In genomic region chr5:107389130-107389553, GRCh38 we compare ENCODE assay signal across 8 cellular contexts.
DNase-seq lines count a peak whose midpoint lies in the region; ATAC-seq lines count a peak whose summit lies in the region.

No MANE protein-coding gene starts in this region.

- peaks cover 27% of the 10 kb centered on the region for H3K4me1 Mint-ChIP-seq in activated CD4-positive, alpha-beta memory T cell treated with anti-CD3 and anti-CD28 coated beads for 36 hours (ENCODE audit: low read depth)

- peak overlapping the region; percentile 47 for H3K27ac Mint-ChIP-seq in activated CD4-positive, alpha-beta memory T cell treated with anti-CD3 and anti-CD28 coated beads for 36 hours

- H3K4me3 Mint-ChIP-seq in activated CD4-positive, alpha-beta memory T cell treated with anti-CD3 and anti-CD28 coated beads for 36 hours = no peak overlapping the region

- DNase-seq in stimulated activated CD8-positive, alpha-beta memory T cell treated with anti-CD3 and anti-CD28 coated beads, Interleukin-12 subunit alpha, Interleukin-12 subunit beta, amount 100 ng/mL, for 1 hour (ENCODE audit: low read depth) = peak; percentile 8
- DNase-seq in stimulated activated CD8-positive, alpha-beta memory T cell treated with anti-CD3 and anti-CD28 coated beads, Interleukin-4, amount 100 ng/mL, for 48 hours = no peak
- DNase-seq in NAMALWA (ENCODE audit: low spot score) (peak; percentile 95), kidney glomerular epithelial cell (lab: John Stamatoyannopoulos, UW) (peak; percentile 67), ureter (ENCODE audit: low spot score) (no peak), NCI-H345 (lab: John Stamatoyannopoulos, UW) (no peak)
- DNase-seq in activated CD4-positive, alpha-beta memory T cell treated with anti-CD3 and anti-CD28 coated beads for 36 hours = peak; percentile 21

- H3K27me3 Mint-ChIP-seq in activated CD4-positive, alpha-beta memory T cell treated with anti-CD3 and anti-CD28 coated beads for 36 hours = no peaks in the 10 kb centered on the region

- CTCF ChIA-PET in activated CD4-positive, alpha-beta memory T cell treated with anti-CD3 and anti-CD28 coated beads for 36 hours (lab: Charles Lee) = interaction anchor here (1.2 to 1.4 kb wide), 2 partner anchors 125 to 184 kb away, joined by 3 to 4 read pairs; no protein-coding TSS in a partner anchor

- POLR2A ChIA-PET in activated CD4-positive, alpha-beta memory T cell treated with anti-CD3 and anti-CD28 coated beads for 36 hours (lab: Charles Lee) = no interaction called here

- no peaks in the 10 kb centered on the region for H3K36me3 Mint-ChIP-seq in activated CD4-positive, alpha-beta memory T cell treated with anti-CD3 and anti-CD28 coated beads for 36 hours

- intact Hi-C loops in activated CD4-positive, alpha-beta memory T cell treated with anti-CD3 and anti-CD28 coated beads for 36 hours (cut with micrococcal nuclease) = loop anchor here (2.0 to 5.0 kb wide), 4 partner anchors 88 to 283 kb away; partner anchors contain the start of gene EFNA5

- ATAC-seq in HG02588 (IDR thresholded peaks at IDR 0.05; ENCODE audit: unreplicated experiment) = peak; percentile 87

- no peaks in the 10 kb centered on the region for H3K9me3 Mint-ChIP-seq in activated CD4-positive, alpha-beta memory T cell treated with anti-CD3 and anti-CD28 coated beads for 36 hours

Comparison
In these comparisons a context has a peak if more than half of its experiments do, and no peak if none do; other contexts are left out.
1. DNase-seq: peak in stimulated activated CD8-positive, alpha-beta memory T cell treated with anti-CD3 and anti-CD28 coated beads, Interleukin-12 subunit alpha, Interleukin-12 subunit beta, amount 100 ng/mL, for 1 hour (single experiment), NAMALWA (single experiment), activated CD4-positive, alpha-beta memory T cell treated with anti-CD3 and anti-CD28 coated beads for 36 hours (single experiment) and kidney glomerular epithelial cell (single experiment); none in stimulated activated CD8-positive, alpha-beta memory T cell treated with anti-CD3 and anti-CD28 coated beads, Interleukin-4, amount 100 ng/mL, for 48 hours (single experiment), ureter (single experiment) and NCI-H345 (single experiment).